Comparison of ENCODE assay signal across 1 cellular context in the genomic region with DNA sequence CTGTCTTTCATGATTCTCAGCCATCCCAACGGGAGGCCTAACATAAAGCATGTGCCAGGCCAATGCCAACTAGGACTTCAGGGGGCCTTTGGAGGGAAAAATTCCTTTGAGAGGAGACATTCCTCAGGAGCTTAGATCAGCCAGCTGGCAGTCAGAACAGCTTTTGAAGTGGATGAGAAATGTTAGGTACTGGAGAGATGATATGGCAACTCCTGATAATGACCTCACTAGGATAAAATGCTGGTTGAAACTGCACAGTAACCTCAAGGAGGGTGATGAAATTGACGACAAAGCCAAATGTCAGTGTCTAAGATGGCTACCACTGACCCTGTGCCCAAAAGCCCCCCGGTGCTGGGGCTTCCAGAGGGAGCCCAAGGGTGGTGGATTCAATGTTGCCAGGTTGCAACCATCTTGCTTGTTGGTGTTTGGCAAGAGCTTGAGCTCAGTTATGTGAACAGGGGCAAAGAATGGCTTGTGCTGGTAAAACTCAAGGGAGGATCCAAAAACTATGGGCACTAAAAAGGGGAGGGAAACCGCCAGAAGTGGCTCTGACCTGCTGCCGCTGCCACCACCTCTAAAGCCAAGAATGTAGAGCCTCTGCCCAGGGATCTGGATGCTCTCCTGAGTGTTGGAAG.
TF ChIP-seq lines count a peak whose summit lies in the region.

No MANE protein-coding gene starts in this region.

TF ChIP-seq in A549, 52 proteins besides CTCF, POLR2A, EP300 and RAD21 (continued from another document):
- TF ChIP-seq, protein P1, sequence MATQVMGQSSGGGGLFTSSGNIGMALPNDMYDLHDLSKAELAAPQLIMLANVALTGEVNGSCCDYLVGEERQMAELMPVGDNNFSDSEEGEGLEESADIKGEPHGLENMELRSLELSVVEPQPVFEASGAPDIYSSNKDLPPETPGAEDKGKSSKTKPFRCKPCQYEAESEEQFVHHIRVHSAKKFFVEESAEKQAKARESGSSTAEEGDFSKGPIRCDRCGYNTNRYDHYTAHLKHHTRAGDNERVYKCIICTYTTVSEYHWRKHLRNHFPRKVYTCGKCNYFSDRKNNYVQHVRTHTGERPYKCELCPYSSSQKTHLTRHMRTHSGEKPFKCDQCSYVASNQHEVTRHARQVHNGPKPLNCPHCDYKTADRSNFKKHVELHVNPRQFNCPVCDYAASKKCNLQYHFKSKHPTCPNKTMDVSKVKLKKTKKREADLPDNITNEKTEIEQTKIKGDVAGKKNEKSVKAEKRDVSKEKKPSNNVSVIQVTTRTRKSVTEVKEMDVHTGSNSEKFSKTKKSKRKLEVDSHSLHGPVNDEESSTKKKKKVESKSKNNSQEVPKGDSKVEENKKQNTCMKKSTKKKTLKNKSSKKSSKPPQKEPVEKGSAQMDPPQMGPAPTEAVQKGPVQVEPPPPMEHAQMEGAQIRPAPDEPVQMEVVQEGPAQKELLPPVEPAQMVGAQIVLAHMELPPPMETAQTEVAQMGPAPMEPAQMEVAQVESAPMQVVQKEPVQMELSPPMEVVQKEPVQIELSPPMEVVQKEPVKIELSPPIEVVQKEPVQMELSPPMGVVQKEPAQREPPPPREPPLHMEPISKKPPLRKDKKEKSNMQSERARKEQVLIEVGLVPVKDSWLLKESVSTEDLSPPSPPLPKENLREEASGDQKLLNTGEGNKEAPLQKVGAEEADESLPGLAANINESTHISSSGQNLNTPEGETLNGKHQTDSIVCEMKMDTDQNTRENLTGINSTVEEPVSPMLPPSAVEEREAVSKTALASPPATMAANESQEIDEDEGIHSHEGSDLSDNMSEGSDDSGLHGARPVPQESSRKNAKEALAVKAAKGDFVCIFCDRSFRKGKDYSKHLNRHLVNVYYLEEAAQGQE (IDR thresholded peaks at IDR 0.05) = no peak
- TF ChIP-seq, protein P2, sequence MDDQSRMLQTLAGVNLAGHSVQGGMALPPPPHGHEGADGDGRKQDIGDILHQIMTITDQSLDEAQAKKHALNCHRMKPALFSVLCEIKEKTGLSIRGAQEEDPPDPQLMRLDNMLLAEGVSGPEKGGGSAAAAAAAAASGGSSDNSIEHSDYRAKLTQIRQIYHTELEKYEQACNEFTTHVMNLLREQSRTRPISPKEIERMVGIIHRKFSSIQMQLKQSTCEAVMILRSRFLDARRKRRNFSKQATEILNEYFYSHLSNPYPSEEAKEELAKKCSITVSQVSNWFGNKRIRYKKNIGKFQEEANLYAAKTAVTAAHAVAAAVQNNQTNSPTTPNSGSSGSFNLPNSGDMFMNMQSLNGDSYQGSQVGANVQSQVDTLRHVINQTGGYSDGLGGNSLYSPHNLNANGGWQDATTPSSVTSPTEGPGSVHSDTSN (IDR thresholded peaks at IDR 0.05) = 0 out of 2 replicates have a peak, but pooled peaks have one; percentile 51
- TF ChIP-seq NPAS2 (CRISPR knock-in tag; IDR thresholded peaks at IDR 0.05; ENCODE audit: borderline replicate concordance) (no peak), EHF (CRISPR knock-in tag; IDR thresholded peaks at IDR 0.05) (no peak), PHF8 (IDR thresholded peaks at IDR 0.05; ENCODE audit: borderline replicate concordance, low read depth) (no peak), HOXA7 (CRISPR knock-in tag; IDR thresholded peaks at IDR 0.05) (no peak), FOSL2 (IDR thresholded peaks at IDR 0.05) (peak; percentile 58; the same call in 1 of the 2 replicates), FOSL2 (CRISPR knock-in tag; IDR thresholded peaks at IDR 0.05) (peak; percentile 53), POLR2AphosphoS2 (conservative IDR thresholded peaks at IDR 0.05; ENCODE audit: low read length) (no peak), NFE2L2 (conservative IDR thresholded peaks at IDR 0.05; ENCODE audit: low read length) (no peak), ZSCAN20 (CRISPR knock-in tag; IDR thresholded peaks at IDR 0.05) (no peak), EHMT2 (IDR thresholded peaks at IDR 0.05; ENCODE audit: low read depth) (no peak), BHLHE40 (IDR thresholded peaks at IDR 0.05; ENCODE audit: low read depth, low read length) (no peak), FOXS1 (CRISPR knock-in tag; IDR thresholded peaks at IDR 0.05) (no peak), SREBF2 (IDR thresholded peaks at IDR 0.05) (no peak), SMC3 (IDR thresholded peaks at IDR 0.05) (0 out of 3 replicates have a peak, but pooled peaks have one; percentile 11), NR3C1 (IDR thresholded peaks at IDR 0.05) (no peak), HDAC2 (IDR thresholded peaks at IDR 0.05) (no peak), FOSB (CRISPR knock-in tag; IDR thresholded peaks at IDR 0.05) (no peak), ZC3H11A (IDR thresholded peaks at IDR 0.05) (no peak), MAFK (IDR thresholded peaks at IDR 0.05; ENCODE audit: partially characterized antibody) (peak; percentile 63), RFX5 (IDR thresholded peaks at IDR 0.05) (no peak), HOXB13 (CRISPR knock-in tag; IDR thresholded peaks at IDR 0.05; ENCODE audit: low read depth) (no peak), KDM1A (IDR thresholded peaks at IDR 0.05; ENCODE audit: low read depth) (no peak), KDM5A (IDR thresholded peaks at IDR 0.05) (no peak), JUN (IDR thresholded peaks at IDR 0.05) (peak; percentile 76 to 85; a peak in 3 of 5 replicates), ESRRA (IDR thresholded peaks at IDR 0.05; ENCODE audit: borderline replicate concordance, low read length) (no peak), CBX8 (IDR thresholded peaks at IDR 0.05) (no peak), JUNB (IDR thresholded peaks at IDR 0.05) (peak; percentile 79), CEBPB (IDR thresholded peaks at IDR 0.05) (peak; percentile 52 to 69; a peak in 1 of 4 replicates), GATA3 (IDR thresholded peaks at IDR 0.05; ENCODE audit: borderline replicate concordance) (peak; percentile 71; the same call in 1 of the 2 replicates)
- TF ChIP-seq, protein P3, sequence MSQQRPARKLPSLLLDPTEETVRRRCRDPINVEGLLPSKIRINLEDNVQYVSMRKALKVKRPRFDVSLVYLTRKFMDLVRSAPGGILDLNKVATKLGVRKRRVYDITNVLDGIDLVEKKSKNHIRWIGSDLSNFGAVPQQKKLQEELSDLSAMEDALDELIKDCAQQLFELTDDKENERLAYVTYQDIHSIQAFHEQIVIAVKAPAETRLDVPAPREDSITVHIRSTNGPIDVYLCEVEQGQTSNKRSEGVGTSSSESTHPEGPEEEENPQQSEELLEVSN (IDR thresholded peaks at IDR 0.05; ENCODE audit: borderline replicate concordance, low read depth) = peak; percentile 89
- TF ChIP-seq, protein P4, sequence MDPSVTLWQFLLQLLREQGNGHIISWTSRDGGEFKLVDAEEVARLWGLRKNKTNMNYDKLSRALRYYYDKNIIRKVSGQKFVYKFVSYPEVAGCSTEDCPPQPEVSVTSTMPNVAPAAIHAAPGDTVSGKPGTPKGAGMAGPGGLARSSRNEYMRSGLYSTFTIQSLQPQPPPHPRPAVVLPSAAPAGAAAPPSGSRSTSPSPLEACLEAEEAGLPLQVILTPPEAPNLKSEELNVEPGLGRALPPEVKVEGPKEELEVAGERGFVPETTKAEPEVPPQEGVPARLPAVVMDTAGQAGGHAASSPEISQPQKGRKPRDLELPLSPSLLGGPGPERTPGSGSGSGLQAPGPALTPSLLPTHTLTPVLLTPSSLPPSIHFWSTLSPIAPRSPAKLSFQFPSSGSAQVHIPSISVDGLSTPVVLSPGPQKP (IDR thresholded peaks at IDR 0.05; ENCODE audit: low read depth, low read length) = no peak
- TF ChIP-seq, protein P5, sequence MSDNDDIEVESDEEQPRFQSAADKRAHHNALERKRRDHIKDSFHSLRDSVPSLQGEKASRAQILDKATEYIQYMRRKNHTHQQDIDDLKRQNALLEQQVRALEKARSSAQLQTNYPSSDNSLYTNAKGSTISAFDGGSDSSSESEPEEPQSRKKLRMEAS (IDR thresholded peaks at IDR 0.05) = peak; percentile 92
- TF ChIP-seq, protein P6, sequence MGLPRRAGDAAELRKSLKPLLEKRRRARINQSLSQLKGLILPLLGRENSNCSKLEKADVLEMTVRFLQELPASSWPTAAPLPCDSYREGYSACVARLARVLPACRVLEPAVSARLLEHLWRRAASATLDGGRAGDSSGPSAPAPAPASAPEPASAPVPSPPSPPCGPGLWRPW (IDR thresholded peaks at IDR 0.05) = no peak
- TF ChIP-seq, protein P7, sequence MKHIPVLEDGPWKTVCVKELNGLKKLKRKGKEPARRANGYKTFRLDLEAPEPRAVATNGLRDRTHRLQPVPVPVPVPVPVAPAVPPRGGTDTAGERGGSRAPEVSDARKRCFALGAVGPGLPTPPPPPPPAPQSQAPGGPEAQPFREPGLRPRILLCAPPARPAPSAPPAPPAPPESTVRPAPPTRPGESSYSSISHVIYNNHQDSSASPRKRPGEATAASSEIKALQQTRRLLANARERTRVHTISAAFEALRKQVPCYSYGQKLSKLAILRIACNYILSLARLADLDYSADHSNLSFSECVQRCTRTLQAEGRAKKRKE (CRISPR knock-in tag; IDR thresholded peaks at IDR 0.05; ENCODE audit: low read depth) = no peak
TF ChIP-seq in A549: peak in this region for 10.
